1 cellular context compared by ENCODE assay signal in the genomic region with DNA sequence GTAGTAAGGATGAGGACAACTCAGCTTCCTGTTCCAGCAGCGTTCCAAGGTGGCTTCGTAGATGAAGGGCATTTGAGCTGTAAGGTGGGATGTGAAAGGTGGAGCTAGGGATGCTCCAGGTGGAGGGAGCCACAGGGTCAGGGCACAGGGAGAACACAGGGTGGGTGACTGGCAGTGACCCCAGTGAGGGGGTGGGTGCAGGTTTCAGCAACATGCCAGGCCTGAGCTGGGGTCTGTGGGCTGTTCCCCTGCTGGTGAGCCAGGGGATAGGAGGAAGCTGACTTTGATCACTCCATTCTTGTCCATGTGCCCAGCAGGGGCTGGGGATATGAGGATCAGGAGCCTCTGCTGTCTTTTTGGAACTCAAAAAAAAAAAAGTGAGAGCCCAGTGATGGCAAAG.
TF ChIP-seq lines count a peak whose summit lies in the region.

No MANE protein-coding gene starts in this region.

TF ChIP-seq in HepG2, 621 proteins besides CTCF, POLR2A, EP300 and RAD21:
- TF ChIP-seq ZNF616 (CRISPR knock-in tag; IDR thresholded peaks at IDR 0.05; ENCODE audit: low read depth): no peak
